ENCODE assay signal across 1 cellular context in the genomic region with DNA sequence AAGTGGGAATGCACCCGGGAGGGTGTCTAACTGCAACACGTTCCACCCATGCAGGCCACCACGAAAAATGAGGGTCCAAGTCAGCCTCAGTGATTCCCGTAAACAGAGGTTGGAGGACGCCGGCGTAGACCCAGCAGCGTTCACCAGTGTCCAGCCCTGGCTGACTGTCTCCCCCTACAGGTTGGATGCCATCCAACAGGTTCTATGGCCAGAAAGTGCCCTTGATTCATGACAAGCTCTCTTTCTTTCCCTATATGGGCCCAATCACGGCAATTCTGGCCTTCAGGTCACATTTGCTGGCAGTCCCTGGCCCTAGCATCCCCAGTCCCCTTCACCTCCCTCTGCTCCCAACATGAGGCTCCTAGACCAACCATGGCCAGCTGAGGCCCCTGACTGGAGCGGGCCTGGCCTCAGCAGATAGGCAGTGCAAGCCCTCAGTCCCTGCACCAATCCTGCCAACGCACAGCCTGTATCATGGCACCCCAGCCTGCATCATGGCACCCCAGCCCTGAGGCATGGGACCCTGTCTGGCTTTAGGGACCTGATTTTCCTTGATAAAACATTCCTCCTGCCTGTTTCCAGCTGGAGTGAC.
TF ChIP-seq lines count a peak whose summit lies in the region.

No MANE protein-coding gene starts in this region.

TF ChIP-seq in H1, 55 proteins besides CTCF, POLR2A, EP300 and RAD21 (continued from another document):
- TF ChIP-seq ZNF274 (IDR thresholded peaks at IDR 0.05; ENCODE audit: borderline replicate concordance, extremely low read depth, low read length), result no peak
